In the genomic region with DNA sequence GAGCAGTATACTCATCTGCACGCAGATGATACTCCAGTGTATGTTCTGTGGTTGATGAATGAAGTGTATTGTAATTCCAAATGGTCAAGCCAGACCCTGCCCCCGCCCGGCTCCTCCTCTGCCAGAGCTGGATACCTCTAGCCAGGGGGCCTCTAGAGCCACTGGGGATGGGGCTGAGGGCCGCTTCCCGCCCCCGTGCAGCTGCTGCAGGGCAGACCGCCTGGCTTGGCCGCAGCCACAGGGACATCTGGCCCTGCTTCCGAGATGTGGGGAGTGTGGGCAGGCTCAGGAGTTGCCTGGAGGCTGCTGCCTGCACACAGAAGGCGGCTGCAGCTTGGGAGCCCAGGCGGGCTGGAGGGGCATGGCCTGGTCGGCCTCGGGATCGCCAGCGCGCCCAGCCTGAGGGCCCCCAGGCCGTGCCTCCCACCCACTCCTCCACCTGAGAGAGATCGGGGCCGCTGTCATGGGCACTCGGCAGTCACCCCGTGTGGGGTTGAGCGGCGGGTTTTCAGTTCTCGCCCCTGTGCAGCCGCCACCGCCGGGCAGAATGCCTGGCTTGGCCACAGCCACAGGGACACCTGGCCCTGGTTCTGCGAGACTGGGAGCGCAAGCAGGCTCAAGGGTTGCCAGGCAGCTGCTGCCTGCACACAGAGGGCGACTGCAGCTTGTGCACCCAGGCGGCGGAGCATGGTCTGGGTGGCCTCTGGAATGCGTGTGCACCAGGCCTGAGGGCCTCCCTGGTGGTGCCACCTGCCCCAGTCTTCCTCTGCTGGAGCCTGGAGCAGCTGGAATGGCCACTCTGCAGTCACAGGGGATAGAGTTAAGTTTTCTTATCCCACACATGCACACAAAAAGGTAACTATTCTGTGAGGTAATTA, we compare ENCODE assay signal across 7 cellular contexts.
A peak's percentile ranks its signal among the peaks of the same experiment; 100 is the strongest.
DNase-seq lines count a peak whose midpoint lies in the region; ATAC-seq and TF ChIP-seq lines count a peak whose summit lies in the region.
"Not testable (repeated sequence)": the region's sequence is repeated elsewhere in the genome, so short reads cannot be mapped to it uniquely, and the experiment has no call there.

No MANE protein-coding gene starts in this region.

- H3K9me3 ChIP-seq in MG63; neural progenitor cell (ENCODE audit: low read depth); sigmoid colon: not testable (repeated sequence)

- not testable (repeated sequence) for H3K9ac ChIP-seq in neural progenitor cell

- not testable (repeated sequence) for H3K27me3 ChIP-seq in MG63
- H3K27me3 ChIP-seq in neural progenitor cell, result peaks cover 80% of the 10 kb centered on the region
- peaks cover 5 to 40% (median 14%) of the 10 kb centered on the region in 3 donors for H3K27me3 ChIP-seq in sigmoid colon

- H3K4me2 ChIP-seq in neural progenitor cell, result not testable (repeated sequence)

- intact Hi-C loops in Right ventricle myocardium superior (cut with DNase I); sigmoid colon (cut with DNase I): not testable (repeated sequence)

- not testable (repeated sequence) for H3K4me1 ChIP-seq in neural progenitor cell
- H3K4me1 ChIP-seq in sigmoid colon, result peaks cover 0 to 13% (median 13%) of the 10 kb centered on the region in 4 donors

- peaks cover 14% of the 10 kb centered on the region for H3K27me3 Mint-ChIP-seq in chondrocyte (ENCODE audit: low read depth)
- H3K27me3 Mint-ChIP-seq in neural progenitor cell (ENCODE audit: insufficient read depth, low read depth), result peaks cover 18% of the 10 kb centered on the region

- not testable (repeated sequence) for H3K27ac Mint-ChIP-seq in chondrocyte (ENCODE audit: unreplicated experiment); neural progenitor cell

- H3K9me3 Mint-ChIP-seq in chondrocyte (ENCODE audit: low read depth); neural progenitor cell: not testable (repeated sequence)

- not testable (repeated sequence) for H3K4me3 ChIP-seq in MG63, neural progenitor cell, sigmoid colon

- not testable (repeated sequence) for TF ChIP-seq POLR2A in sigmoid colon (IDR thresholded peaks at IDR 0.05)

- not testable (repeated sequence) for H3F3A ChIP-seq in neural progenitor cell (ENCODE audit: low read depth)

- not testable (repeated sequence) for H3K27ac ChIP-seq in neural progenitor cell, sigmoid colon

- TF ChIP-seq EP300 in sigmoid colon (IDR thresholded peaks at IDR 0.05), result not testable (repeated sequence)

- H2AFZ ChIP-seq in neural progenitor cell (replicated peaks), result not testable (repeated sequence)

- H3K4me1 Mint-ChIP-seq in chondrocyte (ENCODE audit: low read depth); neural progenitor cell: not testable (repeated sequence)

- not testable (repeated sequence) for H3K36me3 ChIP-seq in MG63, neural progenitor cell, sigmoid colon

- not testable (repeated sequence) for H3K79me2 ChIP-seq in neural progenitor cell (ENCODE audit: low read depth)

- not testable (repeated sequence) for H4K20me1 ChIP-seq in neural progenitor cell (ENCODE audit: low read depth)

- 40 to 44% methylated on average over 21 to 24 of the region's 33 CpGs for WGBS in sigmoid colon, 2 donors

- not testable (repeated sequence) for TF ChIP-seq CTCF in chondrocyte (IDR thresholded peaks at IDR 0.05); neural progenitor cell (IDR thresholded peaks at IDR 0.05); sigmoid colon (IDR thresholded peaks at IDR 0.05)

- H3K4me3 Mint-ChIP-seq in chondrocyte (ENCODE audit: unreplicated experiment); neural progenitor cell: not testable (repeated sequence)

- DNase-seq in ELF-1 (ENCODE audit: low read depth, low spot score) (peak; percentile 58), MG63 (peak; percentile 51), chondrocyte (ENCODE audit: low spot score) (peak; percentile 90), Right ventricle myocardium superior (peak; percentile 22), kidney tubule cell (ENCODE audit: low spot score) (peak; percentile 4), neural progenitor cell (ENCODE audit: low spot score) (peak; percentile 49), sigmoid colon (peak; percentile 58)

- ATAC-seq in Right ventricle myocardium superior (ENCODE audit: poor library complexity), result not testable (repeated sequence)

- not testable (repeated sequence) for H3K36me3 Mint-ChIP-seq in chondrocyte (ENCODE audit: low read depth); neural progenitor cell

Comparison
In these comparisons a context has a peak if more than half of its experiments do, and no peak if none do; other contexts are left out.
1. DNase-seq: peak in every context shown above with its lines; median percentile 90 in chondrocyte; 58 in ELF-1; 58 in sigmoid colon; 51 in MG63; 49 in neural progenitor cell; 22 in Right ventricle myocardium superior; 4 in kidney tubule cell.